Comparison of ENCODE assay signal across 17 cellular contexts in the genomic region with DNA sequence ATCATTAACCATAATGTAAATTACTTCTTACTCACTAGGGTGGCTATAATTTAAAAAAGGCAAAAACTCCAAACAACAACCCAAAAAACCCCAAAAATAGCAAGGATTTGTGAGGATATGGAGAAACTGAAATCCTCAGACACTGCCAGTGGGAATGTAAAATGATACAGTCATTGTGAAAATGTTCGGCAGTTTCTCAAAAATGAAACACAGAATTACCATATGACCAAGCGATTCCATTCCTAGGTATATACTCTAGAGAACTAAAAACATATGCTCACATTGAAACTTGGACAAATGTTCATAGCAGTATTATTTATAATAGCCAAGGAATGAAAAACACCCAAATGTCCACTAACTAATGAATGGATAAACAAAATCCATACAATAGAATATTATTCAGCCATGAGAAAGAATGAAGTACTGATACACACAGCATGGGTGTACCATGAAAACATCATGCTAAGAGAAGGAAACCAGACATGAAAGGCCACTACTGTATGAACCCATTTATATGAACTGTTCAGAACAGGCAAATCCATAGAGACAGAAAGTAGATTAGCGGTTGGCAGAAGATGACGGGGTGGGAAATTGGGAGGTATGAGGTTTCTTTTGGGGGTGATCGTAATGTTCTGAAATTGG.
"Had no signal": no experiment of that assay in that cellular context is flagged by ENCODE, and none has a peak within 500 bp of the region (broad histone marks: within the 10 kb centered on the region; RNA-seq: fewer than 3 reads in every experiment).

No MANE protein-coding gene starts in this region.

- H3K4me3 Mint-ChIP-seq: activated CD8-positive, alpha-beta T cell treated with anti-CD3 and anti-CD28 coated beads for 36 hours; activated naive CD8-positive, alpha-beta T cell treated with anti-CD3 and anti-CD28 coated beads, Interleukin-2, amount 10 ng/mL, durations not matched to agents 7 days and 5 days; activated T-cell treated with anti-CD3 and anti-CD28 coated beads, Interleukin-2, amount 50 U/mL, for 72 hours; T-helper 1 cell treated with Interleukin-12 subunit alpha and Interleukin-12 subunit beta and Interleukin-4 antibody, amounts not matched to agents 30 μg/mL and 1 μg/mL, for 36 hours had no signal

- H3K9me3 Mint-ChIP-seq: activated CD8-positive, alpha-beta T cell treated with anti-CD3 and anti-CD28 coated beads for 36 hours; activated naive CD8-positive, alpha-beta T cell treated with anti-CD3 and anti-CD28 coated beads, Interleukin-2, amount 10 ng/mL, durations not matched to agents 7 days and 5 days; activated T-cell treated with anti-CD3 and anti-CD28 coated beads, Interleukin-2, amount 50 U/mL, for 72 hours; T-helper 1 cell treated with Interleukin-12 subunit alpha and Interleukin-12 subunit beta and Interleukin-4 antibody, amounts not matched to agents 30 μg/mL and 1 μg/mL, for 36 hours had no signal

- H3K27ac Mint-ChIP-seq: activated CD8-positive, alpha-beta T cell treated with anti-CD3 and anti-CD28 coated beads for 36 hours; activated naive CD8-positive, alpha-beta T cell treated with anti-CD3 and anti-CD28 coated beads, Interleukin-2, amount 10 ng/mL, durations not matched to agents 7 days and 5 days; activated T-cell treated with anti-CD3 and anti-CD28 coated beads, Interleukin-2, amount 50 U/mL, for 72 hours; T-helper 1 cell treated with Interleukin-12 subunit alpha and Interleukin-12 subunit beta and Interleukin-4 antibody, amounts not matched to agents 30 μg/mL and 1 μg/mL, for 36 hours had no signal

- H3K27me3 Mint-ChIP-seq: activated CD8-positive, alpha-beta T cell treated with anti-CD3 and anti-CD28 coated beads for 36 hours; activated naive CD8-positive, alpha-beta T cell treated with anti-CD3 and anti-CD28 coated beads, Interleukin-2, amount 10 ng/mL, durations not matched to agents 7 days and 5 days had no signal

- H3K4me1 Mint-ChIP-seq: activated naive CD8-positive, alpha-beta T cell treated with anti-CD3 and anti-CD28 coated beads, Interleukin-2, amount 10 ng/mL, durations not matched to agents 7 days and 5 days had no signal

- ATAC-seq: activated CD4-positive, CD25-positive, alpha-beta regulatory T cell treated with anti-CD3 and anti-CD28 coated beads, Interleukin-2, amount 50 U/mL, for 24 hours; activated CD8-positive, alpha-beta T cell treated with anti-CD3 and anti-CD28 coated beads for 36 hours; activated T-cell treated with anti-CD3 and anti-CD28 coated beads, Interleukin-2, amount 50 U/mL, for 72 hours; SK-N-SH treated with all-trans-retinoic acid at 6 μM for 48 hours had no signal

- DNase-seq: activated CD4-positive, alpha-beta T cell treated with anti-CD3 and anti-CD28 coated beads for 4 hours; activated CD8-positive, alpha-beta memory T cell treated with anti-CD3 and anti-CD28 coated beads, Interleukin-2, amount 50 U/mL, for 4 hours; activated CD8-positive, alpha-beta T cell treated with anti-CD3 and anti-CD28 coated beads for 36 hours; activated naive CD4-positive, alpha-beta T cell treated with anti-CD3 and anti-CD28 coated beads, Interleukin-2, amount 50 U/mL, for 16 hours; activated naive CD8-positive, alpha-beta T cell treated with anti-CD3 and anti-CD28 coated beads, Interleukin-2, amount 10 ng/mL, durations not matched to agents 7 days and 5 days; activated T-cell treated with anti-CD3 and anti-CD28 coated beads, Interleukin-2, amount 50 U/mL, for 72 hours; aorta; caudate nucleus; NCI-H1105 treated with DMSO at 0.1 percent for 48 hours; NCI-H1436 treated with DMSO at 0.1 percent for 48 hours; NCI-H2081; NCI-H69; NK-92 treated with Interleukin-12 subunit alpha and Interleukin-12 subunit beta, amount 100 ng/mL, for 24 hours; SHP77 had no signal
